In genomic region chr4:163107754-163108153, GRCh38 we compare ENCODE assay signal across 8 cellular contexts. TPM values are rescaled to one million over a fixed set of nuclear protein-coding genes. Genes with fewer than 3 reads are reported as not detected.
DNase-seq lines count a peak whose midpoint lies in the region; ATAC-seq and TF ChIP-seq lines count a peak whose summit lies in the region.

No MANE protein-coding gene starts in this region.

- no peaks in the 10 kb centered on the region for H3K9me3 Mint-ChIP-seq in osteocyte (ENCODE audit: unreplicated experiment)
- H3K9me3 Mint-ChIP-seq in activated CD4-positive, alpha-beta memory T cell treated with anti-CD3 and anti-CD28 coated beads for 36 hours, result no peaks in the 10 kb centered on the region
- no peaks in the 10 kb centered on the region for H3K9me3 Mint-ChIP-seq in nephron progenitor cell

- H3K4me3 Mint-ChIP-seq in osteocyte (ENCODE audit: unreplicated experiment) (no peak overlapping the region), nephron progenitor cell (no peak overlapping the region)
- no peak overlapping the region for H3K4me3 Mint-ChIP-seq in activated CD4-positive, alpha-beta memory T cell treated with anti-CD3 and anti-CD28 coated beads for 36 hours

- ATAC-seq in GM18867 (IDR thresholded peaks at IDR 0.05; ENCODE audit: unreplicated experiment) (peak; percentile 54), HG03378 (IDR thresholded peaks at IDR 0.05; ENCODE audit: unreplicated experiment) (peak; percentile 47)
- no peak for ATAC-seq in activated CD4-positive, CD25-positive, alpha-beta regulatory T cell treated with anti-CD3 and anti-CD28 coated beads, Interleukin-2, amount 50 U/mL, for 24 hours

- DNase-seq in amniotic epithelial cell (ENCODE audit: low read depth) (peak; percentile 11), osteocyte (ENCODE audit: extremely low spot score, unreplicated experiment) (no peak), NCI-H524 (lab: John Stamatoyannopoulos, UW) (no peak), nephron progenitor cell (no peak)
- no peak for DNase-seq in activated CD4-positive, alpha-beta memory T cell treated with anti-CD3 and anti-CD28 coated beads for 36 hours

- TF ChIP-seq CTCF in osteocyte (IDR thresholded peaks at IDR 0.05) (peak; percentile 23), nephron progenitor cell (IDR thresholded peaks at IDR 0.05) (no peak)

- intact Hi-C loops in activated CD4-positive, alpha-beta memory T cell treated with anti-CD3 and anti-CD28 coated beads for 36 hours (cut with micrococcal nuclease), result loop anchor here (5.0 kb wide), 1 partner anchor 440 kb away; no protein-coding TSS in a partner anchor

- CTCF ChIA-PET in activated CD4-positive, alpha-beta memory T cell treated with anti-CD3 and anti-CD28 coated beads for 36 hours (lab: Charles Lee), result no interaction called here

- H3K27ac Mint-ChIP-seq in osteocyte (ENCODE audit: unreplicated experiment) (no peak overlapping the region), nephron progenitor cell (no peak overlapping the region)
- no peak overlapping the region for H3K27ac Mint-ChIP-seq in activated CD4-positive, alpha-beta memory T cell treated with anti-CD3 and anti-CD28 coated beads for 36 hours

- H3K36me3 Mint-ChIP-seq in osteocyte (ENCODE audit: unreplicated experiment), result no peaks in the 10 kb centered on the region
- H3K36me3 Mint-ChIP-seq in activated CD4-positive, alpha-beta memory T cell treated with anti-CD3 and anti-CD28 coated beads for 36 hours, result peaks cover 5% of the 10 kb centered on the region
- H3K36me3 Mint-ChIP-seq in nephron progenitor cell (ENCODE audit: low read depth), result no peaks in the 10 kb centered on the region

- no peaks in the 10 kb centered on the region for H3K27me3 Mint-ChIP-seq in osteocyte (ENCODE audit: unreplicated experiment)
- no peaks in the 10 kb centered on the region for H3K27me3 Mint-ChIP-seq in activated CD4-positive, alpha-beta memory T cell treated with anti-CD3 and anti-CD28 coated beads for 36 hours
- no peaks in the 10 kb centered on the region for H3K27me3 Mint-ChIP-seq in nephron progenitor cell (ENCODE audit: low read depth, poor library complexity)

- H3K4me1 Mint-ChIP-seq in osteocyte (ENCODE audit: unreplicated experiment), result no peaks in the 10 kb centered on the region
- H3K4me1 Mint-ChIP-seq in activated CD4-positive, alpha-beta memory T cell treated with anti-CD3 and anti-CD28 coated beads for 36 hours (ENCODE audit: low read depth), result peaks cover 8% of the 10 kb centered on the region
- no peaks in the 10 kb centered on the region for H3K4me1 Mint-ChIP-seq in nephron progenitor cell

- POLR2A ChIA-PET in activated CD4-positive, alpha-beta memory T cell treated with anti-CD3 and anti-CD28 coated beads for 36 hours (lab: Charles Lee), result no interaction called here

RNA-seq across cellular contexts. Expression of gene NAF1, which starts 58.9 kb away (rescaled TPM):
- total RNA-seq in osteocyte, result 18.1 and 18.5 TPM in 2 replicates
- total RNA-seq in activated CD4-positive, alpha-beta memory T cell treated with anti-CD3 and anti-CD28 coated beads for 36 hours, result 10 to 100 TPM; 25.1 TPM

Comparison
In these comparisons a context has a peak if more than half of its experiments do, and no peak if none do; other contexts are left out.
1. ATAC-seq: peak in GM18867 (single experiment) and HG03378 (single experiment); none in activated CD4-positive, CD25-positive, alpha-beta regulatory T cell treated with anti-CD3 and anti-CD28 coated beads, Interleukin-2, amount 50 U/mL, for 24 hours (0 of 2).